Comparison of ENCODE assay signal across 25 cellular contexts in the genomic region with DNA sequence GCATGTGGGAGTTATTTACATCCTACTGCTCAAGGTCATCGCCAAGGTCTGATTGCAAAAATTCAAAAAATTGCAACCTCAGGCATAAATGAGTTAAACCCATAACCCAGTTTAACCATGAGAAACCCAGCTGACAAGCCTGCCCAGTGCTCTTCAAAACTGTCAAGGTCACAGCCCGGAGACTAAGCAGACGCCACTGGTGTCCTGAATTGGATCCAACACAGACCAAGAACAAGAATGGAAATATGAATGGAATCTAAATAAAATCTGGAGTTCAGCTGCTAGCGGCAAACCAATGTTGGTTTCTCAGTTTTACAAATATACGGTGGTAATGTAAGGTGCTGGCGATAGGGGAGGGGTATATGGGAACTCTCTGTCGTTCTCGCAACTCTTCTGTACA.
DNase-seq lines count a peak whose midpoint lies in the region; ATAC-seq and TF ChIP-seq lines count a peak whose summit lies in the region.
"Had no signal": no experiment of that assay in that cellular context is flagged by ENCODE, and none has a peak within 500 bp of the region (broad histone marks: within the 10 kb centered on the region; RNA-seq: fewer than 3 reads in every experiment).

No MANE protein-coding gene starts in this region.

- DNase-seq in AG20443 (ENCODE audit: low spot score) = peak; percentile 13
- DNase-seq in adipocyte (ENCODE audit: low read depth) = peak; percentile 1
- peak; percentile 18 for DNase-seq in right atrium auricular region (ENCODE audit: low spot score)
- DNase-seq in trophoblast cell = no peak
- no peak for DNase-seq in natural killer cell treated with Interleukin-12 subunit alpha and Interleukin-12 subunit beta and Interleukin-15 and Interleukin-18, amount 100 ng/mL, for 72 hours (ENCODE audit: low spot score)
- no peak for DNase-seq in NCI-H2107 (lab: John Stamatoyannopoulos, UW)
- DNase-seq in stomach = no peak
- no peak for DNase-seq in CD8-positive, alpha-beta memory T cell
- DNase-seq: activated naive CD4-positive, alpha-beta T cell; activated T-cell treated with anti-CD3 and anti-CD28 coated beads, Interleukin-2, amount 50 U/mL, for 24 hours; amniotic stem cell; cortex of kidney; EL; left colon; NCI-H2171; NCI-H524; small intestine; stimulated activated CD4-positive, alpha-beta T cell treated with anti-CD3 and anti-CD28 coated beads, Interleukin-2, amount 100 ng/mL, for 24 hours; T-cell had no signal

- H4K12ac ChIP-seq in trophoblast cell (ENCODE audit: low read depth, low read length) = no peak overlapping the region

- ATAC-seq in natural killer cell treated with Interleukin-12 subunit alpha and Interleukin-12 subunit beta and Interleukin-15 and Interleukin-18, amount 100 ng/mL, for 72 hours = no peak
- ATAC-seq: activated CD8-positive, alpha-beta T cell treated with anti-CD3 and anti-CD28 coated beads, Interleukin-2, amount 10 ng/mL, durations not matched to agents 7 days and 5 days; left colon; Panc1; T-cell had no signal

- no peak for TF ChIP-seq POLR2A in stomach (IDR thresholded peaks at IDR 0.05)

- peaks cover 44% of the 10 kb centered on the region for H3K27me3 ChIP-seq in adipocyte (replicated peaks; ENCODE audit: control insufficient read depth, insufficient read depth, low read length)
- no peaks in the 10 kb centered on the region for H3K27me3 ChIP-seq in right atrium auricular region
- no peaks in the 10 kb centered on the region for H3K27me3 ChIP-seq in trophoblast cell (ENCODE audit: insufficient read depth, low read length)
- peaks cover 0 to 43% (median 3%) of the 10 kb centered on the region in 3 donors for H3K27me3 ChIP-seq in stomach
- H3K27me3 ChIP-seq in CD8-positive, alpha-beta memory T cell (ENCODE audit: insufficient read depth, low read length, poor library complexity, severe bottlenecking) = no peaks in the 10 kb centered on the region

- H3K4me3 Mint-ChIP-seq in natural killer cell treated with Interleukin-12 subunit alpha and Interleukin-12 subunit beta and Interleukin-15 and Interleukin-18, amount 100 ng/mL, for 72 hours = no peak overlapping the region
- no peak overlapping the region for H3K4me3 Mint-ChIP-seq in CD8-positive, alpha-beta memory T cell
- H3K4me3 Mint-ChIP-seq: activated CD8-positive, alpha-beta T cell treated with anti-CD3 and anti-CD28 coated beads, Interleukin-2, amount 10 ng/mL, durations not matched to agents 7 days and 5 days; activated T-cell treated with anti-CD3 and anti-CD28 coated beads, Interleukin-2, amount 50 U/mL, for 24 hours; CD14-positive monocyte; T-cell had no signal

- H3K27ac ChIP-seq in right atrium auricular region (no peak overlapping the region), trophoblast cell (ENCODE audit: low read depth, low read length) (no peak overlapping the region), stomach (no peak overlapping the region)
- no peak overlapping the region for H3K27ac ChIP-seq in CD8-positive, alpha-beta memory T cell (ENCODE audit: low read depth, low read length)
- H3K27ac ChIP-seq: HL-60, prostate gland, thoracic aorta had no signal

- intact Hi-C loops in stomach (cut with DNase I; ENCODE audit: low total_unique reads) = no loop called here

- H2BK5ac ChIP-seq in trophoblast cell (ENCODE audit: low read depth, low read length, poor library complexity) = no peak overlapping the region

- H2AFZ ChIP-seq in trophoblast cell (ENCODE audit: insufficient read depth, low read length, poor library complexity) = no peak overlapping the region

- H3K9me3 ChIP-seq in adipocyte (ENCODE audit: control insufficient read depth, low read length) (peaks cover 15% of the 10 kb centered on the region), right atrium auricular region (no peaks in the 10 kb centered on the region), trophoblast cell (ENCODE audit: insufficient read depth, low read depth, low read length) (peaks cover 3% of the 10 kb centered on the region), stomach (peaks cover 0 to 8% (median 0%) of the 10 kb centered on the region in 4 donors)
- no peaks in the 10 kb centered on the region for H3K9me3 ChIP-seq in CD8-positive, alpha-beta memory T cell (ENCODE audit: low read length)
- H3K9me3 ChIP-seq: prostate gland, thoracic aorta had no signal

- H3K27me3 Mint-ChIP-seq in natural killer cell treated with Interleukin-12 subunit alpha and Interleukin-12 subunit beta and Interleukin-15 and Interleukin-18, amount 100 ng/mL, for 72 hours = peaks cover 27 to 63% of the 10 kb centered on the region in 2 donors
- H3K27me3 Mint-ChIP-seq in CD8-positive, alpha-beta memory T cell = peaks cover 7 to 73% of the 10 kb centered on the region in 2 donors

- peaks cover 3% of the 10 kb centered on the region for H3K4me1 ChIP-seq in adipocyte (ENCODE audit: control insufficient read depth, insufficient read depth, low read length)
- H3K4me1 ChIP-seq in right atrium auricular region = peaks cover 0 to 9% of the 10 kb centered on the region in 2 donors
- peaks cover 7 to 9% of the 10 kb centered on the region in 2 experiments for H3K4me1 ChIP-seq in trophoblast cell (ENCODE audit: control insufficient read depth in 1 of 2, insufficient read depth in 2 of 2, low read length in 2 of 2)
- peaks cover 0 to 14% (median 3%) of the 10 kb centered on the region in 4 donors for H3K4me1 ChIP-seq in stomach
- H3K4me1 ChIP-seq in CD8-positive, alpha-beta memory T cell (ENCODE audit: insufficient read depth, low read length) = no peaks in the 10 kb centered on the region
- H3K4me1 ChIP-seq: prostate gland had no signal

- TF ChIP-seq EP300 in stomach (IDR thresholded peaks at IDR 0.05) = no peak

- H2AK5ac ChIP-seq in trophoblast cell (ENCODE audit: low read length) = no peak overlapping the region

- no peaks in the 10 kb centered on the region for H3K79me2 ChIP-seq in trophoblast cell (ENCODE audit: control insufficient read depth, insufficient read depth, low read length, poor library complexity)

- no peak overlapping the region for H2BK120ac ChIP-seq in trophoblast cell (ENCODE audit: insufficient read depth, low read length, poor library complexity)

- H3K27ac Mint-ChIP-seq in natural killer cell treated with Interleukin-12 subunit alpha and Interleukin-12 subunit beta and Interleukin-15 and Interleukin-18, amount 100 ng/mL, for 72 hours = no peak overlapping the region
- no peak overlapping the region for H3K27ac Mint-ChIP-seq in CD8-positive, alpha-beta memory T cell
- H3K27ac Mint-ChIP-seq: activated CD8-positive, alpha-beta T cell treated with anti-CD3 and anti-CD28 coated beads, Interleukin-2, amount 10 ng/mL, durations not matched to agents 7 days and 5 days; activated T-cell treated with anti-CD3 and anti-CD28 coated beads, Interleukin-2, amount 50 U/mL, for 24 hours; T-cell had no signal

- CTCF ChIA-PET in CD8-positive, alpha-beta memory T cell (lab: Charles Lee) = no interaction called here

- H3K36me3 ChIP-seq in adipocyte (ENCODE audit: control insufficient read depth, insufficient read depth, low read length, severe bottlenecking) (no peaks in the 10 kb centered on the region), right atrium auricular region (no peaks in the 10 kb centered on the region), trophoblast cell (ENCODE audit: control insufficient read depth in 1 of 2, insufficient read depth in 2 of 2, low read length in 2 of 2) (no peaks in the 10 kb centered on the region), stomach (no peaks in the 10 kb centered on the region)
- no peaks in the 10 kb centered on the region for H3K36me3 ChIP-seq in CD8-positive, alpha-beta memory T cell (ENCODE audit: insufficient read depth, low read length)
- H3K36me3 ChIP-seq: prostate gland, thoracic aorta had no signal

- no peak overlapping the region for H2BK12ac ChIP-seq in trophoblast cell (ENCODE audit: low read length)

- TF ChIP-seq CTCF in right atrium auricular region (IDR thresholded peaks at IDR 0.05) (no peak), stomach (IDR thresholded peaks at IDR 0.05) (no peak)

- no peak overlapping the region for H3K4ac ChIP-seq in trophoblast cell (ENCODE audit: low read depth, low read length)

- no peak overlapping the region for H4K8ac ChIP-seq in trophoblast cell (ENCODE audit: low read depth, low read length)

- H3K9me3 Mint-ChIP-seq in natural killer cell treated with Interleukin-12 subunit alpha and Interleukin-12 subunit beta and Interleukin-15 and Interleukin-18, amount 100 ng/mL, for 72 hours = no peaks in the 10 kb centered on the region
- peaks cover 0 to 1% (median 0%) of the 10 kb centered on the region in 5 donors for H3K9me3 Mint-ChIP-seq in CD8-positive, alpha-beta memory T cell
- H3K9me3 Mint-ChIP-seq: T-cell had no signal

- H3K14ac ChIP-seq in trophoblast cell (ENCODE audit: low read length) = no peak overlapping the region

- H4K91ac ChIP-seq in trophoblast cell (ENCODE audit: low read depth, low read length) = no peak overlapping the region

- H3K4me3 ChIP-seq in adipocyte (ENCODE audit: low read length) (peak overlapping the region; percentile 62), right atrium auricular region (peak overlapping the region in 1 of 2 donors; percentile 10), trophoblast cell (ENCODE audit: low read depth, low read length) (no peak overlapping the region), stomach (no peak overlapping the region)
- no peak overlapping the region for H3K4me3 ChIP-seq in CD8-positive, alpha-beta memory T cell (ENCODE audit: low read length)
- H3K4me3 ChIP-seq: prostate gland, thoracic aorta had no signal

- H3K9ac ChIP-seq in adipocyte (ENCODE audit: low read length) (no peak overlapping the region), trophoblast cell (ENCODE audit: low read length) (no peak overlapping the region)

- peak overlapping the region; percentile 44 for H3K4me2 ChIP-seq in trophoblast cell (ENCODE audit: low read length)

- peaks cover 2% of the 10 kb centered on the region for H3K79me1 ChIP-seq in trophoblast cell (ENCODE audit: low read length)

- H3K4me1 Mint-ChIP-seq in natural killer cell treated with Interleukin-12 subunit alpha and Interleukin-12 subunit beta and Interleukin-15 and Interleukin-18, amount 100 ng/mL, for 72 hours (ENCODE audit: low read depth in 2 of 2) = no peaks in the 10 kb centered on the region
- H3K4me1 Mint-ChIP-seq in CD8-positive, alpha-beta memory T cell = no peaks in the 10 kb centered on the region
- H3K4me1 Mint-ChIP-seq: CD14-positive monocyte, T-cell had no signal

- no peak overlapping the region for H3K18ac ChIP-seq in trophoblast cell (ENCODE audit: low read length)

- H3K23ac ChIP-seq in trophoblast cell (ENCODE audit: low read length) = no peak overlapping the region

- POLR2A ChIA-PET in CD8-positive, alpha-beta memory T cell (lab: Charles Lee) = no interaction called here

- no peaks in the 10 kb centered on the region for H3K36me3 Mint-ChIP-seq in natural killer cell treated with Interleukin-12 subunit alpha and Interleukin-12 subunit beta and Interleukin-15 and Interleukin-18, amount 100 ng/mL, for 72 hours
- no peaks in the 10 kb centered on the region for H3K36me3 Mint-ChIP-seq in CD8-positive, alpha-beta memory T cell
- H3K36me3 Mint-ChIP-seq: CD14-positive monocyte, T-cell had no signal

- WGBS in trophoblast cell (ENCODE audit: extremely low coverage, insufficient coverage, insufficient read length) = no CpG with 5 or more reads among the region's 8 CpGs
- 54 to 76% (median 64%) methylated on average over 8 of the region's 8 CpGs for WGBS in stomach, 5 donors

Comparison
In these comparisons a context has a peak if more than half of its experiments do, and no peak if none do; other contexts are left out.
1. DNase-seq: peak in AG20443 (single experiment), adipocyte (single experiment) and right atrium auricular region (single experiment); none in trophoblast cell (0 of 2), natural killer cell treated with Interleukin-12 subunit alpha and Interleukin-12 subunit beta and Interleukin-15 and Interleukin-18, amount 100 ng/mL, for 72 hours (single experiment), NCI-H2107 (single experiment), stomach (single experiment) and CD8-positive, alpha-beta memory T cell (0 of 5).